In the genomic region with DNA sequence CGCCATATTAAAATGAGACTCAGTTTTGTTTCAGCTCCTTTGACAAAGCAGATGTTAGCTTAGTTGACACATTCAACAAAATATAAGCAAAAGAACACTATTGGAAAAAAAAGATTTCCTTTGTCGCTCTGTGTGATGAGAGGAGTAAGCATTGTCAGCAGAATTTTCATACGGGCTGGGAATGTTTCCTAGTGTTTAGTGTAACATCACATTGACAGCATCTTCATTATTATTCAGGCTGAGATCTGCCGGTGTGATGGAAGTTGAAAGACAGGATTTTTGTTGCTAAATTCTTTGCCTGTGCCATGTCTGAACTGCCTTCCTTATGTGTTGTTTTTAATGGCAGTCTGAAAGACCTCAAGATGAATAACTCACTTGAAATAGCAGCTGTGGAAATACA, we compare ENCODE assay signal across 1 cellular context.
A peak's percentile ranks its signal among the peaks of the same experiment; 100 is the strongest.
TF ChIP-seq lines count a peak whose summit lies in the region.

No MANE protein-coding gene starts in this region.

TF ChIP-seq in K562, 482 proteins besides CTCF, POLR2A, EP300 and RAD21:
- TF ChIP-seq ZNF316 (IDR thresholded peaks at IDR 0.05) (peak; percentile 36; the same call in 1 of the 2 replicates), U2AF2 (optimal IDR thresholded peaks at IDR 0.05; ENCODE audit: low read depth, low read length) (no peak)
